ENCODE assay signal across 1 cellular context in genomic region chr17:73227379-73227778, GRCh38.
TF ChIP-seq lines count a peak whose summit lies in the region.

No MANE protein-coding gene starts in this region.

TF ChIP-seq in SK-N-SH, 30 proteins besides CTCF, POLR2A, EP300 and RAD21 (continued from another document):
- TF ChIP-seq, protein P1, sequence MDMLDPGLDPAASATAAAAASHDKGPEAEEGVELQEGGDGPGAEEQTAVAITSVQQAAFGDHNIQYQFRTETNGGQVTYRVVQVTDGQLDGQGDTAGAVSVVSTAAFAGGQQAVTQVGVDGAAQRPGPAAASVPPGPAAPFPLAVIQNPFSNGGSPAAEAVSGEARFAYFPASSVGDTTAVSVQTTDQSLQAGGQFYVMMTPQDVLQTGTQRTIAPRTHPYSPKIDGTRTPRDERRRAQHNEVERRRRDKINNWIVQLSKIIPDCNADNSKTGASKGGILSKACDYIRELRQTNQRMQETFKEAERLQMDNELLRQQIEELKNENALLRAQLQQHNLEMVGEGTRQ (IDR thresholded peaks at IDR 0.05; ENCODE audit: borderline replicate concordance, low read depth, low read length), result no peak
- TF ChIP-seq CHD2 (IDR thresholded peaks at IDR 0.05; ENCODE audit: low read length, partially characterized antibody) (no peak), SIN3A (IDR thresholded peaks at IDR 0.05; ENCODE audit: borderline replicate concordance, low read depth, low read length) (no peak), RFX5 (IDR thresholded peaks at IDR 0.05; ENCODE audit: low read length) (no peak), FOSL2 (IDR thresholded peaks at IDR 0.05; ENCODE audit: borderline replicate concordance, low read depth) (no peak), TAF1 (IDR thresholded peaks at IDR 0.05; ENCODE audit: borderline replicate concordance, low read depth, low read length) (no peak), POLR2AphosphoS5 (IDR thresholded peaks at IDR 0.05; ENCODE audit: low read depth, low read length) (no peak), RXRA (IDR thresholded peaks at IDR 0.05; ENCODE audit: borderline replicate concordance, low read depth) (no peak), ZBTB33 (IDR thresholded peaks at IDR 0.05; ENCODE audit: borderline replicate concordance, low read depth) (no peak), REST (IDR thresholded peaks at IDR 0.05; ENCODE audit: low read depth, low read length) (no peak)
